10 cellular contexts compared by ENCODE assay signal in genomic region chr3:159987291-159987711, GRCh38. TPM values are rescaled to one million over a fixed set of nuclear protein-coding genes. Genes with fewer than 3 reads are reported as not detected.
DNase-seq lines count a peak whose midpoint lies in the region; ATAC-seq and TF ChIP-seq lines count a peak whose summit lies in the region.
"Had no signal": no experiment of that assay in that cellular context is flagged by ENCODE, and none has a peak within 500 bp of the region (broad histone marks: within the 10 kb centered on the region; RNA-seq: fewer than 3 reads in every experiment).

No MANE protein-coding gene starts in this region.

- no peak for DNase-seq in activated naive CD4-positive, alpha-beta T cell treated with anti-CD3 and anti-CD28 coated beads for 36 hours
- no peak for DNase-seq in activated naive CD4-positive, alpha-beta T cell treated with Interleukin-2 at 50 U/mL for 16 hours
- peak; percentile 36 for DNase-seq in brain microvascular endothelial cell
- no peak for DNase-seq in midbrain (lab: John Stamatoyannopoulos, UW)
- DNase-seq: effector memory CD4-positive, alpha-beta T cell had no signal

- CTCF ChIA-PET in activated naive CD4-positive, alpha-beta T cell treated with anti-CD3 and anti-CD28 coated beads for 36 hours (lab: Charles Lee) = interaction anchor here (1.7 to 6.9 kb wide), 4 partner anchors 8 to 102 kb away, joined by 4 to 97 read pairs (median 14); no protein-coding TSS in a partner anchor

- no peaks in the 10 kb centered on the region for H3F3A ChIP-seq in Loucy (ENCODE audit: low read depth)

- H3K9me3 Mint-ChIP-seq in activated naive CD4-positive, alpha-beta T cell treated with anti-CD3 and anti-CD28 coated beads for 36 hours = no peaks in the 10 kb centered on the region
- no peaks in the 10 kb centered on the region for H3K9me3 Mint-ChIP-seq in stimulated activated memory B cell treated with anti-CD40 and anti-IgM and Interleukin-4, amounts not matched to agents 10 μg/mL and 1 μg/mL and 100 μg/mL, for 72 hours

- TF ChIP-seq CTCF in Loucy (conservative IDR thresholded peaks at IDR 0.05; ENCODE audit: low read length) (peak; percentile 15; the same call in 1 of the 2 replicates), brain microvascular endothelial cell (IDR thresholded peaks at IDR 0.05; ENCODE audit: low read depth, low read length, missing control alignments) (peak; percentile 47)

- no peaks in the 10 kb centered on the region for H3K36me3 Mint-ChIP-seq in activated naive CD4-positive, alpha-beta T cell treated with anti-CD3 and anti-CD28 coated beads for 36 hours (ENCODE audit: low read depth)
- peaks cover 5% of the 10 kb centered on the region for H3K36me3 Mint-ChIP-seq in stimulated activated memory B cell treated with anti-CD40 and anti-IgM and Interleukin-4, amounts not matched to agents 10 μg/mL and 1 μg/mL and 100 μg/mL, for 72 hours

- peak overlapping the region; percentile 57 for H3K4me3 Mint-ChIP-seq in activated naive CD4-positive, alpha-beta T cell treated with anti-CD3 and anti-CD28 coated beads for 36 hours
- H3K4me3 Mint-ChIP-seq in stimulated activated memory B cell treated with anti-CD40 and anti-IgM and Interleukin-4, amounts not matched to agents 10 μg/mL and 1 μg/mL and 100 μg/mL, for 72 hours = no peak overlapping the region

- H3K27me3 Mint-ChIP-seq in activated naive CD4-positive, alpha-beta T cell treated with anti-CD3 and anti-CD28 coated beads for 36 hours (ENCODE audit: low read depth) = no peaks in the 10 kb centered on the region
- no peaks in the 10 kb centered on the region for H3K27me3 Mint-ChIP-seq in stimulated activated memory B cell treated with anti-CD40 and anti-IgM and Interleukin-4, amounts not matched to agents 10 μg/mL and 1 μg/mL and 100 μg/mL, for 72 hours

- H3K4me3 ChIP-seq in Loucy (ENCODE audit: low read length, poor library complexity, severe bottlenecking) = no peak overlapping the region
- H3K4me3 ChIP-seq in brain microvascular endothelial cell (ENCODE audit: low read depth, low read length) = no peak overlapping the region

- in situ Hi-C loops in brain microvascular endothelial cell (cut with HindIII; ENCODE audit: low pct_ligation_motif_present, low sequenced_read_pairs) = no loop called here

- H3K9me2 ChIP-seq in Loucy (replicated peaks; ENCODE audit: low read depth, low read length) = no peaks in the 10 kb centered on the region

- ATAC-seq in stimulated activated memory B cell treated with anti-CD40 and anti-IgM and Interleukin-4, amounts not matched to agents 10 μg/mL and 1 μg/mL and 100 μg/mL, for 72 hours = no peak
- no peak for ATAC-seq in GM18498 (IDR thresholded peaks at IDR 0.05; ENCODE audit: unreplicated experiment)
- ATAC-seq in GM19397 (IDR thresholded peaks at IDR 0.05; ENCODE audit: unreplicated experiment) = no peak

- H3K9me3 ChIP-seq in Loucy (ENCODE audit: insufficient read depth, low read depth, low read length) = no peaks in the 10 kb centered on the region

- H3K36me3 ChIP-seq in Loucy (ENCODE audit: insufficient read depth, low read length) (no peaks in the 10 kb centered on the region), brain microvascular endothelial cell (replicated peaks) (no peaks in the 10 kb centered on the region)

- H3K27me3 ChIP-seq in Loucy (ENCODE audit: insufficient read depth, low read length, poor library complexity, severe bottlenecking) (no peaks in the 10 kb centered on the region), brain microvascular endothelial cell (replicated peaks) (no peaks in the 10 kb centered on the region)

- H3K27ac ChIP-seq in brain microvascular endothelial cell = no peak overlapping the region
- H3K27ac ChIP-seq: parathyroid adenoma had no signal

- intact Hi-C loops in activated naive CD4-positive, alpha-beta T cell treated with anti-CD3 and anti-CD28 coated beads for 36 hours (cut with micrococcal nuclease) = loop anchor here (5.0 to 10.0 kb wide), 3 partner anchors 60 to 1342 kb away; partner anchors contain the start of gene GFM1

- H3K4me1 Mint-ChIP-seq in activated naive CD4-positive, alpha-beta T cell treated with anti-CD3 and anti-CD28 coated beads for 36 hours (ENCODE audit: low read depth) = peaks cover 14% of the 10 kb centered on the region
- peaks cover 38% of the 10 kb centered on the region for H3K4me1 Mint-ChIP-seq in stimulated activated memory B cell treated with anti-CD40 and anti-IgM and Interleukin-4, amounts not matched to agents 10 μg/mL and 1 μg/mL and 100 μg/mL, for 72 hours

- no peak overlapping the region for H3K27ac Mint-ChIP-seq in activated naive CD4-positive, alpha-beta T cell treated with anti-CD3 and anti-CD28 coated beads for 36 hours
- H3K27ac Mint-ChIP-seq in stimulated activated memory B cell treated with anti-CD40 and anti-IgM and Interleukin-4, amounts not matched to agents 10 μg/mL and 1 μg/mL and 100 μg/mL, for 72 hours = peak overlapping the region; percentile 86

- no peaks in the 10 kb centered on the region for H4K20me1 ChIP-seq in Loucy (ENCODE audit: insufficient read depth, low read length, poor library complexity, severe bottlenecking)

- H3K4me2 ChIP-seq in Loucy (ENCODE audit: low read depth, low read length, poor library complexity, severe bottlenecking) = no peak overlapping the region

- no peak overlapping the region for H2AFZ ChIP-seq in Loucy (ENCODE audit: low read length)
- H2AFZ ChIP-seq: parathyroid adenoma had no signal

- peaks cover 3% of the 10 kb centered on the region for H3K4me1 ChIP-seq in Loucy (ENCODE audit: insufficient read depth, low read length, poor library complexity, severe bottlenecking)
- H3K4me1 ChIP-seq: parathyroid adenoma had no signal

- no peak overlapping the region for H3K9ac ChIP-seq in Loucy (ENCODE audit: low read depth, low read length, poor library complexity, severe bottlenecking)
- H3K9ac ChIP-seq: parathyroid adenoma had no signal

- H3K79me2 ChIP-seq in Loucy (ENCODE audit: insufficient read depth, low read length) = no peaks in the 10 kb centered on the region
- H3K79me2 ChIP-seq: parathyroid adenoma had no signal

RNA-seq across cellular contexts. Expression of gene IL12A, which starts 1.3 kb away (rescaled TPM):
- not detected for total RNA-seq in activated naive CD4-positive, alpha-beta T cell treated with anti-CD3 and anti-CD28 coated beads for 36 hours
